In genomic region chr6:137013738-137014602, GRCh38 we compare ENCODE assay signal across 8 cellular contexts. TPM values are rescaled to one million over a fixed set of nuclear protein-coding genes. Genes with fewer than 3 reads are reported as not detected.
DNase-seq lines count a peak whose midpoint lies in the region; ATAC-seq and TF ChIP-seq lines count a peak whose summit lies in the region.

No MANE protein-coding gene starts in this region.

- ATAC-seq in psoas muscle (no peak), HG02610 (IDR thresholded peaks at IDR 0.05; ENCODE audit: unreplicated experiment) (no peak), HG03342 (IDR thresholded peaks at IDR 0.05; ENCODE audit: unreplicated experiment) (no peak)

- H3K4me3 ChIP-seq in OCI-LY3 (ENCODE audit: low read length): no peak overlapping the region
- H3K4me3 ChIP-seq in fibroblast of lung (replicated peaks in 1 of 4; ENCODE audit: control extremely low read depth in 1 of 4, insufficient read depth in 1 of 4, low read depth in 3 of 4, low read length in 4 of 4): no peak overlapping the region
- H3K4me3 ChIP-seq in psoas muscle: no peak overlapping the region

- H3K27me3 ChIP-seq in OCI-LY3 (ENCODE audit: low read depth, low read length) (no peaks in the 10 kb centered on the region; the same call in 1 of the 2 replicates), fibroblast of lung (ENCODE audit: control insufficient read depth, insufficient read depth, low read length) (peaks cover 2% of the 10 kb centered on the region), psoas muscle (ENCODE audit: insufficient read depth in 3 of 3, low read length in 2 of 3) (peaks cover 0 to 10% (median 3%) of the 10 kb centered on the region in 3 donors)

- no peaks in the 10 kb centered on the region for H3K36me3 ChIP-seq in OCI-LY3 (replicated peaks; ENCODE audit: low read depth, low read length)
- no peaks in the 10 kb centered on the region for H3K36me3 ChIP-seq in fibroblast of lung (ENCODE audit: control insufficient read depth, insufficient read depth, low read length)
- H3K36me3 ChIP-seq in psoas muscle (ENCODE audit: insufficient read depth in 1 of 2, low read depth in 1 of 2): no peaks in the 10 kb centered on the region

- WGBS in psoas muscle, 3 donors: 32 to 36% (median 34%) methylated on average over 5 of the region's 5 CpGs

- H3K9me3 ChIP-seq in OCI-LY3 (ENCODE audit: insufficient read depth, low read length): no peaks in the 10 kb centered on the region
- H3K9me3 ChIP-seq in fibroblast of lung (ENCODE audit: control insufficient read depth, insufficient read depth, low read depth, low read length): no peaks in the 10 kb centered on the region
- H3K9me3 ChIP-seq in psoas muscle: no peaks in the 10 kb centered on the region

- intact Hi-C loops in psoas muscle (cut with DNase I): no loop called here

- no peak overlapping the region for H2AFZ ChIP-seq in OCI-LY3 (ENCODE audit: low read depth, low read length)
- H2AFZ ChIP-seq in fibroblast of lung (ENCODE audit: low read length): no peak overlapping the region

- peak; percentile 11 for DNase-seq in NCI-H2227 (lab: John Stamatoyannopoulos, UW; ENCODE audit: unreplicated experiment)
- no peak for DNase-seq in NCI-H2227 treated with DMSO at 0.1 percent for 48 hours (lab: John Stamatoyannopoulos, UW)
- peak; percentile 70 to 71 for DNase-seq in fibroblast of lung (ENCODE audit: low read depth in 2 of 2)
- no peak for DNase-seq in psoas muscle
- DNase-seq in activated effector memory CD4-positive, alpha-beta T cell treated with anti-CD3 and anti-CD28 coated beads, Interleukin-2, amount 50 U/mL, for 16 hours: no peak

- no peaks in the 10 kb centered on the region for H4K20me1 ChIP-seq in OCI-LY3 (ENCODE audit: insufficient read depth, low read length)
- H4K20me1 ChIP-seq in fibroblast of lung (ENCODE audit: control insufficient read depth, extremely low read depth, insufficient read depth, low read length): no peaks in the 10 kb centered on the region

- H3K79me2 ChIP-seq in OCI-LY3 (ENCODE audit: low read length) (no peaks in the 10 kb centered on the region), fibroblast of lung (ENCODE audit: control insufficient read depth, insufficient read depth, low read length) (no peaks in the 10 kb centered on the region)

- TF ChIP-seq CTCF in OCI-LY3 (IDR thresholded peaks at IDR 0.05; ENCODE audit: low read depth, low read length) (peak; percentile 42), fibroblast of lung (conservative IDR thresholded peaks at IDR 0.05 in 1 of 2, IDR thresholded peaks at IDR 0.05 in 1 of 2; ENCODE audit: low read depth in 1 of 2, low read length in 2 of 2) (peak; percentile 79 to 83), psoas muscle (IDR thresholded peaks at IDR 0.05) (peak; percentile 18)

- H3K4me2 ChIP-seq in OCI-LY3 (ENCODE audit: low read length) (no peak overlapping the region), fibroblast of lung (ENCODE audit: extremely low read depth, insufficient read depth, low read length) (no peak overlapping the region)

- H3K4me1 ChIP-seq in OCI-LY3 (ENCODE audit: low read length): no peaks in the 10 kb centered on the region
- no peaks in the 10 kb centered on the region for H3K4me1 ChIP-seq in fibroblast of lung (ENCODE audit: control insufficient read depth, extremely low read depth, insufficient read depth, low read length)
- H3K4me1 ChIP-seq in psoas muscle: no peaks in the 10 kb centered on the region

- H3K9ac ChIP-seq in OCI-LY3 (ENCODE audit: low read length): no peak overlapping the region
- H3K9ac ChIP-seq in fibroblast of lung (ENCODE audit: insufficient read depth, low read length): no peak overlapping the region

- H3K27ac ChIP-seq in OCI-LY3 (ENCODE audit: low read length) (no peak overlapping the region), fibroblast of lung (ENCODE audit: insufficient read depth, low read length) (no peak overlapping the region), psoas muscle (no peak overlapping the region)

RNA-seq across cellular contexts. Expression of gene IL20RA, which starts 30.8 kb away (rescaled TPM):
- total RNA-seq in fibroblast of lung (0.33 and 0.77 TPM in 2 replicates), psoas muscle (under 1 TPM in 3 of 4 donors, not detected in 1; 0.07 to 0.94 (median 0.40) TPM)
- polyA plus RNA-seq in fibroblast of lung (0.10 and 0.43 TPM in 2 replicates), psoas muscle (under 1 TPM; 0.04 to 0.23 (median 0.05) TPM)
- polyA plus RNA-seq in fibroblast of lung (2012): 0.03 and 0.31 TPM in 2 replicates
- not detected in 2 replicates for polyA minus RNA-seq in fibroblast of lung (ENCODE audit: low replicate concordance)

Comparison
In these comparisons a context has a peak if more than half of its experiments do, and no peak if none do; other contexts are left out.
1. DNase-seq: peak in NCI-H2227 (single experiment) and fibroblast of lung (2 of 2); none in NCI-H2227 treated with DMSO at 0.1 percent for 48 hours (single experiment), psoas muscle (0 of 2) and activated effector memory CD4-positive, alpha-beta T cell treated with anti-CD3 and anti-CD28 coated beads, Interleukin-2, amount 50 U/mL, for 16 hours (single experiment).
2. CTCF ChIP-seq: peak in every context shown above with its lines; median percentile 81 in fibroblast of lung; 42 in OCI-LY3; 18 in psoas muscle.